ENCODE assay signal across 1 cellular context in genomic region chr13:98985591-98985990, GRCh38.
TF ChIP-seq lines count a peak whose summit lies in the region.

No MANE protein-coding gene starts in this region.

TF ChIP-seq in GM23338, 12 proteins besides CTCF, POLR2A, EP300 and RAD21 (continued from another document):
- TF ChIP-seq, protein P1, sequence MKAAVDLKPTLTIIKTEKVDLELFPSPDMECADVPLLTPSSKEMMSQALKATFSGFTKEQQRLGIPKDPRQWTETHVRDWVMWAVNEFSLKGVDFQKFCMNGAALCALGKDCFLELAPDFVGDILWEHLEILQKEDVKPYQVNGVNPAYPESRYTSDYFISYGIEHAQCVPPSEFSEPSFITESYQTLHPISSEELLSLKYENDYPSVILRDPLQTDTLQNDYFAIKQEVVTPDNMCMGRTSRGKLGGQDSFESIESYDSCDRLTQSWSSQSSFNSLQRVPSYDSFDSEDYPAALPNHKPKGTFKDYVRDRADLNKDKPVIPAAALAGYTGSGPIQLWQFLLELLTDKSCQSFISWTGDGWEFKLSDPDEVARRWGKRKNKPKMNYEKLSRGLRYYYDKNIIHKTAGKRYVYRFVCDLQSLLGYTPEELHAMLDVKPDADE (IDR thresholded peaks at IDR 0.05), result no peak
- TF ChIP-seq EZH2 (IDR thresholded peaks at IDR 0.05; ENCODE audit: low read depth, unreplicated experiment) (no peak), ZNF462 (CRISPR knock-in tag; IDR thresholded peaks at IDR 0.05) (no peak), EZH2phosphoT487 (IDR thresholded peaks at IDR 0.05; ENCODE audit: unreplicated experiment) (no peak), JUNB (IDR thresholded peaks at IDR 0.05; ENCODE audit: unreplicated experiment) (no peak)
TF ChIP-seq in GM23338: peak in this region for 0.
